ENCODE assay signal across 1 cellular context in genomic region chr3:187281191-187281714, GRCh38.
TF ChIP-seq lines count a peak whose summit lies in the region.

No MANE protein-coding gene starts in this region.

TF ChIP-seq in K562, 482 proteins besides CTCF, POLR2A, EP300 and RAD21:
- no peak for TF ChIP-seq C11orf30 (IDR thresholded peaks at IDR 0.05; ENCODE audit: low read depth)
